ENCODE assay signal across 1 cellular context in the genomic region with DNA sequence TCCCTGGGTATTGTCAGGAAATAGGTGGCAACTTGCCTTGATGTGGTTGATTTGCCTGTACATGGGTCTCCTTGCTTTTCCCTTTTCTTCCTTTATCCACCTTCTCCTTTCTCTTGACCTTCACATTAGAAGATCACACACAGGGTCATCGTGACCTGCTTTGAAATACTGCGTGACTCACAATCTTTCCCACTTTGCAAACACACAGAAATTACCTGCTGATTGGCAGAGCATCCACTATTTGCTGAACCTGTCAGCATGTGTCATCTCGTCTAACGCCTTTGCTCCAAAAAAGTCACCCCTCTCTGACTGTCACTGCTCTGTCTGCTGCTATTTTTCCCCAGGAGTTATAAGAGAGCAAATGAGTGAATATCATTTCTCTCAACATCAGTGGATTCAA.
TF ChIP-seq lines count a peak whose summit lies in the region.

No MANE protein-coding gene starts in this region.

TF ChIP-seq in neural cell, 6 proteins besides CTCF, POLR2A, EP300 and RAD21:
- TF ChIP-seq, protein P1, sequence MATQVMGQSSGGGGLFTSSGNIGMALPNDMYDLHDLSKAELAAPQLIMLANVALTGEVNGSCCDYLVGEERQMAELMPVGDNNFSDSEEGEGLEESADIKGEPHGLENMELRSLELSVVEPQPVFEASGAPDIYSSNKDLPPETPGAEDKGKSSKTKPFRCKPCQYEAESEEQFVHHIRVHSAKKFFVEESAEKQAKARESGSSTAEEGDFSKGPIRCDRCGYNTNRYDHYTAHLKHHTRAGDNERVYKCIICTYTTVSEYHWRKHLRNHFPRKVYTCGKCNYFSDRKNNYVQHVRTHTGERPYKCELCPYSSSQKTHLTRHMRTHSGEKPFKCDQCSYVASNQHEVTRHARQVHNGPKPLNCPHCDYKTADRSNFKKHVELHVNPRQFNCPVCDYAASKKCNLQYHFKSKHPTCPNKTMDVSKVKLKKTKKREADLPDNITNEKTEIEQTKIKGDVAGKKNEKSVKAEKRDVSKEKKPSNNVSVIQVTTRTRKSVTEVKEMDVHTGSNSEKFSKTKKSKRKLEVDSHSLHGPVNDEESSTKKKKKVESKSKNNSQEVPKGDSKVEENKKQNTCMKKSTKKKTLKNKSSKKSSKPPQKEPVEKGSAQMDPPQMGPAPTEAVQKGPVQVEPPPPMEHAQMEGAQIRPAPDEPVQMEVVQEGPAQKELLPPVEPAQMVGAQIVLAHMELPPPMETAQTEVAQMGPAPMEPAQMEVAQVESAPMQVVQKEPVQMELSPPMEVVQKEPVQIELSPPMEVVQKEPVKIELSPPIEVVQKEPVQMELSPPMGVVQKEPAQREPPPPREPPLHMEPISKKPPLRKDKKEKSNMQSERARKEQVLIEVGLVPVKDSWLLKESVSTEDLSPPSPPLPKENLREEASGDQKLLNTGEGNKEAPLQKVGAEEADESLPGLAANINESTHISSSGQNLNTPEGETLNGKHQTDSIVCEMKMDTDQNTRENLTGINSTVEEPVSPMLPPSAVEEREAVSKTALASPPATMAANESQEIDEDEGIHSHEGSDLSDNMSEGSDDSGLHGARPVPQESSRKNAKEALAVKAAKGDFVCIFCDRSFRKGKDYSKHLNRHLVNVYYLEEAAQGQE (IDR thresholded peaks at IDR 0.05; ENCODE audit: borderline replicate concordance): no peak
- no peak for TF ChIP-seq MXI1 (conservative IDR thresholded peaks at IDR 0.05; ENCODE audit: poor library complexity, severe bottlenecking)
- no peak for TF ChIP-seq TAF1 (IDR thresholded peaks at IDR 0.05; ENCODE audit: low read depth)
